In genomic region chr16:31120129-31120528, GRCh38 we compare ENCODE assay signal across 21 cellular contexts. TPM values are rescaled to one million over a fixed set of nuclear protein-coding genes. Genes with fewer than 3 reads are reported as not detected.
DNase-seq lines count a peak whose midpoint lies in the region; ATAC-seq, FAIRE-seq and TF ChIP-seq lines count a peak whose summit lies in the region.
"Had no signal": no experiment of that assay in that cellular context is flagged by ENCODE, and none has a peak within 500 bp of the region (broad histone marks: within the 10 kb centered on the region; RNA-seq: fewer than 3 reads in every experiment).

No MANE protein-coding gene starts in this region.

- H4K20me1 ChIP-seq in HepG2 (ENCODE audit: insufficient read depth, low read length): 0 out of 2 replicates have a peak, but pooled peaks cover 3% of the 10 kb centered on the region

- TF ChIP-seq RAD21 in HepG2 (CRISPR knock-in tag; IDR thresholded peaks at IDR 0.05): no peak

- H3K36me3 ChIP-seq in HepG2 (replicated peaks in 1 of 2; ENCODE audit: control insufficient read depth in 1 of 2, insufficient read depth in 2 of 2, low read length in 2 of 2) (peaks cover 10 to 28% of the 10 kb centered on the region in 2 experiments), right lobe of liver (peaks cover 0 to 39% (median 11%) of the 10 kb centered on the region in 4 donors), esophagus squamous epithelium (peaks cover 9 to 53% (median 25%) of the 10 kb centered on the region in 3 donors), neutrophil (peaks cover 40% of the 10 kb centered on the region), upper lobe of left lung (peaks cover 18 to 63% (median 34%) of the 10 kb centered on the region in 4 donors)

- intact Hi-C loops in HepG2 (cut with micrococcal nuclease; ENCODE audit: unreplicated experiment): no loop called here
- intact Hi-C loops in right lobe of liver (cut with DNase I): no loop called here
- intact Hi-C loops in esophagus squamous epithelium (cut with DNase I): no loop called here

- DNase-seq in HepG2 (ENCODE audit: low spot score) (no peak), right lobe of liver (no peak), esophagus squamous epithelium (lab: John Stamatoyannopoulos, UW) (no peak), upper lobe of left lung (peak in 1 of 2 donors; percentile 28), GM12891 (ENCODE audit: insufficient read length, low spot score) (no peak)
- no peak for DNase-seq in activated CD4-positive, alpha-beta T cell treated with anti-CD3 and anti-CD28 coated beads for 48 hours
- DNase-seq: C1 segment of cervical spinal cord; COR-L47; DMS153; Kasumi-1; NCI-H1105; NCI-H187 treated with DMSO at 0.1 percent for 48 hours; NCI-H446; NK-92 treated with Interleukin-12 subunit alpha and Interleukin-12 subunit beta, amount 100 ng/mL, for 24 hours; SJCRH30 had no signal

- no peak overlapping the region for H3K27ac ChIP-seq in HepG2 (ENCODE audit: extremely low read length, insufficient read depth, low read length)
- no peak overlapping the region for H3K27ac ChIP-seq in right lobe of liver
- H3K27ac ChIP-seq in esophagus squamous epithelium: peak overlapping the region; percentile 52 to 99 (median 94)
- H3K27ac ChIP-seq in neutrophil: peak overlapping the region; percentile 99
- H3K27ac ChIP-seq in upper lobe of left lung: peak overlapping the region; percentile 16 to 97 (median 96)
- H3K27ac ChIP-seq: SJCRH30 had no signal

- no peak overlapping the region for H2AFZ ChIP-seq in HepG2 (ENCODE audit: low read length)

- no peak for FAIRE-seq in HepG2 (lab: Jason Lieb, UNC)
- FAIRE-seq in GM12891 (lab: Jason Lieb, UNC): no peak
- FAIRE-seq: A204.1, H1 had no signal

- H3K79me2 ChIP-seq in HepG2 (ENCODE audit: insufficient read depth, low read length): peaks cover 18% of the 10 kb centered on the region

- no peak overlapping the region for H3K9ac ChIP-seq in HepG2 (ENCODE audit: insufficient read depth, low read depth, low read length)

- H3K4me3 ChIP-seq in HepG2 (replicated peaks in 1 of 3; ENCODE audit: insufficient read depth in 1 of 3, low read depth in 2 of 3, low read length in 3 of 3): no peak overlapping the region
- no peak overlapping the region for H3K4me3 ChIP-seq in right lobe of liver
- no peak overlapping the region for H3K4me3 ChIP-seq in esophagus squamous epithelium
- no peak overlapping the region for H3K4me3 ChIP-seq in neutrophil (ENCODE audit: low read depth in 1 of 2, low read length in 1 of 2)
- no peak overlapping the region for H3K4me3 ChIP-seq in upper lobe of left lung
- H3K4me3 ChIP-seq: SJCRH30 had no signal

- POLR2A ChIA-PET in HepG2 (lab: Yijun Ruan, JAX): interaction anchor here (1.5 to 9.6 kb wide), 3 partner anchors 19 to 171 kb away, joined by 6 to 275 read pairs (median 8); partner anchors contain the start of genes FUS and PRSS8

- no peak for TF ChIP-seq POLR2A in HepG2 (IDR thresholded peaks at IDR 0.05; ENCODE audit: insufficient read depth in 1 of 2, low read depth in 2 of 2, low read length in 2 of 2)
- no peak for TF ChIP-seq POLR2A in right lobe of liver (IDR thresholded peaks at IDR 0.05)
- no peak for TF ChIP-seq POLR2A in esophagus squamous epithelium (IDR thresholded peaks at IDR 0.05)
- no peak for TF ChIP-seq POLR2A in upper lobe of left lung (IDR thresholded peaks at IDR 0.05)
- TF ChIP-seq POLR2A in GM12891 (IDR thresholded peaks at IDR 0.05; ENCODE audit: low read depth, low read length): no peak

- in situ Hi-C loops in HepG2 (cut with HindIII; ENCODE audit: extremely low pct_ligation_motif_present, low pct_unique_long_range_greater_than_20kb): no loop called here

- H3K9me3 ChIP-seq in HepG2 (ENCODE audit: low read length) (no peaks in the 10 kb centered on the region), right lobe of liver (no peaks in the 10 kb centered on the region), esophagus squamous epithelium (no peaks in the 10 kb centered on the region), neutrophil (no peaks in the 10 kb centered on the region), upper lobe of left lung (no peaks in the 10 kb centered on the region)
- H3K9me3 ChIP-seq: SJCRH30 had no signal

- WGBS in HepG2 (ENCODE audit: low lambda C conversion rate): 97% methylated on average over 16 of the region's 16 CpGs
- WGBS in right lobe of liver (ENCODE audit: insufficient coverage, low coverage, low lambda C conversion rate, missing lambda C conversion rate): 98% methylated on average over 11 of the region's 16 CpGs
- 90 to 93% methylated on average over 12 to 13 of the region's 16 CpGs for WGBS in esophagus squamous epithelium, 2 donors
- WGBS in upper lobe of left lung, 2 donors: 74 to 90% methylated on average over 16 of the region's 16 CpGs

- BruUV-seq in HepG2 (replicated peaks; lab: Mats Ljungman, UMichigan): no TSS peak

- CTCF ChIA-PET in HepG2 (lab: Yijun Ruan, JAX; ENCODE audit: low intra/inter-chr PET ratio, low total read pairs): no interaction called here

- peaks cover 13% of the 10 kb centered on the region for H3K4me1 ChIP-seq in HepG2 (ENCODE audit: insufficient read depth, low read length)
- H3K4me1 ChIP-seq in right lobe of liver: peaks cover 0 to 15% (median 6%) of the 10 kb centered on the region in 4 donors
- H3K4me1 ChIP-seq in esophagus squamous epithelium: peaks cover 15 to 45% (median 18%) of the 10 kb centered on the region in 3 donors
- peaks cover 31 to 37% of the 10 kb centered on the region in 2 experiments for H3K4me1 ChIP-seq in neutrophil (ENCODE audit: control insufficient read depth in 1 of 2, insufficient read depth in 1 of 2, low read depth in 1 of 2, low read length in 1 of 2)
- H3K4me1 ChIP-seq in upper lobe of left lung: peaks cover 21 to 28% (median 22%) of the 10 kb centered on the region in 4 donors
- H3K4me1 ChIP-seq: SJCRH30 had no signal

- H3K27me3 ChIP-seq in HepG2 (ENCODE audit: control insufficient read depth in 1 of 2, insufficient read depth in 2 of 2, low read length in 2 of 2) (no peaks in the 10 kb centered on the region; a peak in 1 of 5 replicates), right lobe of liver (no peaks in the 10 kb centered on the region), esophagus squamous epithelium (no peaks in the 10 kb centered on the region), neutrophil (no peaks in the 10 kb centered on the region), upper lobe of left lung (no peaks in the 10 kb centered on the region)
- H3K27me3 ChIP-seq: SJCRH30 had no signal

- no peak overlapping the region for H3K4me2 ChIP-seq in HepG2 (ENCODE audit: low read depth, low read length)

- ATAC-seq in HepG2: no peak
- no peak for ATAC-seq in right lobe of liver
- ATAC-seq in upper lobe of left lung (ENCODE audit: low FRiP score in 2 of 2): no peak
- no peak for ATAC-seq in HG03469 (IDR thresholded peaks at IDR 0.05; ENCODE audit: unreplicated experiment)

- no peak for TF ChIP-seq EP300 in HepG2 (IDR thresholded peaks at IDR 0.05; ENCODE audit: low read depth in 2 of 2, low read length in 2 of 2)
- no peak for TF ChIP-seq EP300 in HepG2 (CRISPR knock-in tag; IDR thresholded peaks at IDR 0.05; ENCODE audit: borderline replicate concordance)
- TF ChIP-seq EP300 in upper lobe of left lung (IDR thresholded peaks at IDR 0.05): no peak

- TF ChIP-seq CTCF in HepG2 (CRISPR knock-in tag; IDR thresholded peaks at IDR 0.05) (no peak), right lobe of liver (IDR thresholded peaks at IDR 0.05) (no peak), esophagus squamous epithelium (IDR thresholded peaks at IDR 0.05) (no peak), neutrophil (IDR thresholded peaks at IDR 0.05) (no peak), upper lobe of left lung (IDR thresholded peaks at IDR 0.05) (no peak)

RNA-seq across cellular contexts. Expression of gene KAT8, which starts 2.7 kb away (rescaled TPM):
- 69.5 and 79.0 TPM in 2 replicates for total RNA-seq in HepG2 (2016; rRNA removed; fragmentation: Illumina TruSeq; extraction: Trizol)
- total RNA-seq in HepG2 (2016; cell fraction: cytosol; rRNA removed; fragmentation: Illumina TruSeq; extraction: Trizol; ENCODE audit: low read depth): 35.7 and 36.8 TPM in 2 replicates
- total RNA-seq in HepG2 (2016; cell fraction: insoluble cytoplasmic fraction; rRNA removed; fragmentation: Illumina TruSeq; extraction: Trizol): 66.0 and 82.2 TPM in 2 replicates
- 28.5 and 33.0 TPM in 2 replicates for total RNA-seq in HepG2 (2016; cell fraction: membrane; rRNA removed; fragmentation: Illumina TruSeq; extraction: Trizol)
- 42.9 and 51.1 TPM in 2 replicates for total RNA-seq in HepG2 (2016; cell fraction: nucleus; rRNA removed; fragmentation: Illumina TruSeq; extraction: Trizol)
- 84.2 and 85.3 TPM in 2 replicates for polyA plus RNA-seq in HepG2 (2011; rRNA removed)
- 59.8 and 72.8 TPM in 2 replicates for polyA plus RNA-seq in HepG2 (2011; cell fraction: cytosol; rRNA removed)
- polyA plus RNA-seq in HepG2 (2011; cell fraction: nucleus; rRNA removed): 112 and 113 TPM in 2 replicates
- 49.1 and 52.0 TPM in 2 replicates for polyA plus RNA-seq in HepG2 (2012)
- 5.9 and 6.1 TPM in 2 replicates for polyA plus RNA-seq in HepG2 (2016; cell fraction: cytosol; fragmentation: Illumina TruSeq; extraction: Trizol; ENCODE audit: low read depth)
- 58.7 and 63.1 TPM in 2 replicates for polyA plus RNA-seq in HepG2 (2016; cell fraction: insoluble cytoplasmic fraction; fragmentation: Illumina TruSeq; extraction: Trizol; ENCODE audit: low read depth)
- polyA plus RNA-seq in HepG2 (2016; cell fraction: membrane; fragmentation: Illumina TruSeq; extraction: Trizol; ENCODE audit: low read depth): 13.2 and 14.8 TPM in 2 replicates
- 86.8 and 87.6 TPM in 2 replicates for polyA plus RNA-seq in HepG2 (2016; cell fraction: nucleus; fragmentation: Illumina TruSeq; extraction: Trizol; ENCODE audit: insufficient read depth, low read depth)
- 37.8 and 50.2 TPM in 2 replicates for polyA minus RNA-seq in HepG2 (2011; rRNA and poly(A)+ RNA removed; ENCODE audit: low replicate concordance)
- 25.3 and 26.2 TPM in 2 replicates for polyA minus RNA-seq in HepG2 (2011; cell fraction: cytosol; rRNA and poly(A)+ RNA removed)
- polyA minus RNA-seq in HepG2 (2011; cell fraction: nucleus; rRNA and poly(A)+ RNA removed): 37.3 and 44.0 TPM in 2 replicates
- 10 to 100 TPM; 20.4 to 29.9 (median 25.2) TPM for total RNA-seq in right lobe of liver
- 10 to 100 TPM; 25.7 to 57.2 (median 30.4) TPM for total RNA-seq in esophagus squamous epithelium
- total RNA-seq in upper lobe of left lung: 100 to 1,000 TPM in 1 of 6 donors, 10 to 100 TPM in 5; 73.9 to 144 (median 83.6) TPM
- polyA plus RNA-seq in GM12891 (2012; ENCODE audit: low read depth, missing spikeins): 23.9 TPM

RNA-seq across cellular contexts. Expression of gene BCKDK, which starts 11.9 kb away (rescaled TPM):
- 24.9 and 25.2 TPM in 2 replicates for total RNA-seq in HepG2 (2016; rRNA removed; fragmentation: Illumina TruSeq; extraction: Trizol)
- 25.2 and 38.0 TPM in 2 replicates for total RNA-seq in HepG2 (2016; cell fraction: cytosol; rRNA removed; fragmentation: Illumina TruSeq; extraction: Trizol; ENCODE audit: low read depth)
- total RNA-seq in HepG2 (2016; cell fraction: insoluble cytoplasmic fraction; rRNA removed; fragmentation: Illumina TruSeq; extraction: Trizol): 21.6 and 21.9 TPM in 2 replicates
- total RNA-seq in HepG2 (2016; cell fraction: membrane; rRNA removed; fragmentation: Illumina TruSeq; extraction: Trizol): 42.8 and 61.6 TPM in 2 replicates
- 12.9 and 14.9 TPM in 2 replicates for total RNA-seq in HepG2 (2016; cell fraction: nucleus; rRNA removed; fragmentation: Illumina TruSeq; extraction: Trizol)
- polyA plus RNA-seq in HepG2 (2011; rRNA removed): 42.6 and 54.2 TPM in 2 replicates
- 29.2 and 38.9 TPM in 2 replicates for polyA plus RNA-seq in HepG2 (2011; cell fraction: cytosol; rRNA removed)
- 119 and 127 TPM in 2 replicates for polyA plus RNA-seq in HepG2 (2011; cell fraction: nucleus; rRNA removed)
- 36.4 and 39.6 TPM in 2 replicates for polyA plus RNA-seq in HepG2 (2012)
- polyA plus RNA-seq in HepG2 (2016; cell fraction: cytosol; fragmentation: Illumina TruSeq; extraction: Trizol; ENCODE audit: low read depth): 61.2 and 88.9 TPM in 2 replicates
- polyA plus RNA-seq in HepG2 (2016; cell fraction: insoluble cytoplasmic fraction; fragmentation: Illumina TruSeq; extraction: Trizol; ENCODE audit: low read depth): 38.3 and 44.6 TPM in 2 replicates
- polyA plus RNA-seq in HepG2 (2016; cell fraction: membrane; fragmentation: Illumina TruSeq; extraction: Trizol; ENCODE audit: low read depth): 82.3 and 100 TPM in 2 replicates
- 34.1 and 38.8 TPM in 2 replicates for polyA plus RNA-seq in HepG2 (2016; cell fraction: nucleus; fragmentation: Illumina TruSeq; extraction: Trizol; ENCODE audit: insufficient read depth, low read depth)
- polyA minus RNA-seq in HepG2 (2011; rRNA and poly(A)+ RNA removed; ENCODE audit: low replicate concordance): 34.7 and 50.5 TPM in 2 replicates
- polyA minus RNA-seq in HepG2 (2011; cell fraction: cytosol; rRNA and poly(A)+ RNA removed): 23.9 and 34.2 TPM in 2 replicates
- polyA minus RNA-seq in HepG2 (2011; cell fraction: nucleus; rRNA and poly(A)+ RNA removed): 25.6 and 37.4 TPM in 2 replicates
- total RNA-seq in right lobe of liver: 10 to 100 TPM; 34.8 to 61.5 (median 41.8) TPM
- 10 to 100 TPM; 26.6 to 39.8 (median 33.5) TPM for total RNA-seq in esophagus squamous epithelium
- total RNA-seq in upper lobe of left lung: 10 to 100 TPM; 23.2 to 64.4 (median 39.3) TPM
- polyA plus RNA-seq in GM12891 (2012; ENCODE audit: low read depth, missing spikeins): 33.7 TPM

RNA-seq across cellular contexts. Expression of gene PRSS8, which starts 15.4 kb away (rescaled TPM):
- total RNA-seq in HepG2 (2016; rRNA removed; fragmentation: Illumina TruSeq; extraction: Trizol) (1.2 and 2.6 TPM in 2 replicates), right lobe of liver (10 to 100 TPM in 4 of 6 experiments, 1 to 10 TPM in 2; 5.6 to 20.0 (median 13.1) TPM), esophagus squamous epithelium (100 to 1,000 TPM in 1 of 4 donors, 10 to 100 TPM in 3; 39.2 to 121 (median 49.2) TPM), upper lobe of left lung (100 to 1,000 TPM in 3 of 6 donors, 10 to 100 TPM in 3; 59.7 to 155 (median 109) TPM)
- 0.18 and 0.20 TPM in 2 replicates for total RNA-seq in HepG2 (2016; cell fraction: cytosol; rRNA removed; fragmentation: Illumina TruSeq; extraction: Trizol; ENCODE audit: low read depth)
- 1.4 and 2.9 TPM in 2 replicates for total RNA-seq in HepG2 (2016; cell fraction: insoluble cytoplasmic fraction; rRNA removed; fragmentation: Illumina TruSeq; extraction: Trizol)
- 0.65 and 0.99 TPM in 2 replicates for total RNA-seq in HepG2 (2016; cell fraction: membrane; rRNA removed; fragmentation: Illumina TruSeq; extraction: Trizol)
- total RNA-seq in HepG2 (2016; cell fraction: nucleus; rRNA removed; fragmentation: Illumina TruSeq; extraction: Trizol): 3.0 and 3.8 TPM in 2 replicates
- 7.2 and 20.0 TPM in 2 replicates for polyA plus RNA-seq in HepG2 (2011; rRNA removed)
- 11.2 and 11.7 TPM in 2 replicates for polyA plus RNA-seq in HepG2 (2011; cell fraction: cytosol; rRNA removed)
- polyA plus RNA-seq in HepG2 (2011; cell fraction: nucleus; rRNA removed): 8.1 and 15.7 TPM in 2 replicates
- 12.5 and 34.4 TPM in 2 replicates for polyA plus RNA-seq in HepG2 (2012)
- polyA plus RNA-seq in HepG2 (2016; cell fraction: cytosol; fragmentation: Illumina TruSeq; extraction: Trizol; ENCODE audit: low read depth): 0.41 and 0.50 TPM in 2 replicates
- polyA plus RNA-seq in HepG2 (2016; cell fraction: insoluble cytoplasmic fraction; fragmentation: Illumina TruSeq; extraction: Trizol; ENCODE audit: low read depth): 1.6 and 1.8 TPM in 2 replicates
- polyA plus RNA-seq in HepG2 (2016; cell fraction: membrane; fragmentation: Illumina TruSeq; extraction: Trizol; ENCODE audit: low read depth): 0.51 and 0.63 TPM in 2 replicates
- 6.6 and 8.0 TPM in 2 replicates for polyA plus RNA-seq in HepG2 (2016; cell fraction: nucleus; fragmentation: Illumina TruSeq; extraction: Trizol; ENCODE audit: insufficient read depth, low read depth)
- polyA minus RNA-seq in HepG2 (2011; rRNA and poly(A)+ RNA removed; ENCODE audit: low replicate concordance): 0.58 and 12.5 TPM in 2 replicates
- polyA minus RNA-seq in HepG2 (2011; cell fraction: cytosol; rRNA and poly(A)+ RNA removed): 5.5 and 9.5 TPM in 2 replicates
- polyA minus RNA-seq in HepG2 (2011; cell fraction: nucleus; rRNA and poly(A)+ RNA removed): 0.77 and 2.7 TPM in 2 replicates
- polyA plus RNA-seq in GM12891 (2012; ENCODE audit: low read depth, missing spikeins): not detected
- total RNA-seq: OCI-LY7, RPMI7951, SJCRH30 had no signal

RNA-seq across cellular contexts. Expression of gene VKORC1, which starts 25.5 kb away (rescaled TPM):
- 92.1 and 141 TPM in 2 replicates for total RNA-seq in HepG2 (2016; rRNA removed; fragmentation: Illumina TruSeq; extraction: Trizol)
- total RNA-seq in HepG2 (2016; cell fraction: cytosol; rRNA removed; fragmentation: Illumina TruSeq; extraction: Trizol; ENCODE audit: low read depth): 108 and 123 TPM in 2 replicates
- 100 and 140 TPM in 2 replicates for total RNA-seq in HepG2 (2016; cell fraction: insoluble cytoplasmic fraction; rRNA removed; fragmentation: Illumina TruSeq; extraction: Trizol)
- 83.8 and 103 TPM in 2 replicates for total RNA-seq in HepG2 (2016; cell fraction: membrane; rRNA removed; fragmentation: Illumina TruSeq; extraction: Trizol)
- total RNA-seq in HepG2 (2016; cell fraction: nucleus; rRNA removed; fragmentation: Illumina TruSeq; extraction: Trizol): 94.6 and 113 TPM in 2 replicates
- 613 and 615 TPM in 2 replicates for polyA plus RNA-seq in HepG2 (2011; rRNA removed)
- polyA plus RNA-seq in HepG2 (2011; cell fraction: cytosol; rRNA removed): 980 and 1,226 TPM in 2 replicates
- 399 and 426 TPM in 2 replicates for polyA plus RNA-seq in HepG2 (2011; cell fraction: nucleus; rRNA removed)
- 226 and 325 TPM in 2 replicates for polyA plus RNA-seq in HepG2 (2012)
- polyA plus RNA-seq in HepG2 (2016; cell fraction: cytosol; fragmentation: Illumina TruSeq; extraction: Trizol; ENCODE audit: low read depth): 88.3 and 112 TPM in 2 replicates
- 134 and 149 TPM in 2 replicates for polyA plus RNA-seq in HepG2 (2016; cell fraction: insoluble cytoplasmic fraction; fragmentation: Illumina TruSeq; extraction: Trizol; ENCODE audit: low read depth)
- polyA plus RNA-seq in HepG2 (2016; cell fraction: membrane; fragmentation: Illumina TruSeq; extraction: Trizol; ENCODE audit: low read depth): 106 and 112 TPM in 2 replicates
- 220 and 229 TPM in 2 replicates for polyA plus RNA-seq in HepG2 (2016; cell fraction: nucleus; fragmentation: Illumina TruSeq; extraction: Trizol; ENCODE audit: insufficient read depth, low read depth)
- polyA minus RNA-seq in HepG2 (2011; rRNA and poly(A)+ RNA removed; ENCODE audit: low replicate concordance): 450 and 1,230 TPM in 2 replicates
- polyA minus RNA-seq in HepG2 (2011; cell fraction: cytosol; rRNA and poly(A)+ RNA removed): 139 and 156 TPM in 2 replicates
- polyA minus RNA-seq in HepG2 (2011; cell fraction: nucleus; rRNA and poly(A)+ RNA removed): 91.0 and 99.1 TPM in 2 replicates
- 100 to 1,000 TPM; 102 to 297 (median 199) TPM for total RNA-seq in right lobe of liver
- 10 to 100 TPM; 27.6 to 56.6 (median 44.0) TPM for total RNA-seq in esophagus squamous epithelium
- total RNA-seq in upper lobe of left lung: 100 to 1,000 TPM in 1 of 6 donors, 10 to 100 TPM in 5; 37.7 to 105 (median 61.4) TPM
- polyA plus RNA-seq in GM12891 (2012; ENCODE audit: low read depth, missing spikeins): 85.3 TPM

RNA-seq across cellular contexts. Expression of gene PRSS36, which starts 29.7 kb away (rescaled TPM):
- total RNA-seq in HepG2 (2016; rRNA removed; fragmentation: Illumina TruSeq; extraction: Trizol) (1.1 and 1.5 TPM in 2 replicates), right lobe of liver (1 to 10 TPM in 3 of 6 experiments, under 1 TPM in 3; 0.25 to 1.6 (median 1.0) TPM), esophagus squamous epithelium (1 to 10 TPM in 2 of 4 donors, under 1 TPM in 2; 0.38 to 4.2 (median 1.9) TPM), upper lobe of left lung (10 to 100 TPM in 2 of 6 donors, 1 to 10 TPM in 4; 1.4 to 61.8 (median 5.6) TPM)
- 2.5 and 3.6 TPM in 2 replicates for total RNA-seq in HepG2 (2016; cell fraction: cytosol; rRNA removed; fragmentation: Illumina TruSeq; extraction: Trizol; ENCODE audit: low read depth)
- 0.79 and 2.2 TPM in 2 replicates for total RNA-seq in HepG2 (2016; cell fraction: insoluble cytoplasmic fraction; rRNA removed; fragmentation: Illumina TruSeq; extraction: Trizol)
- total RNA-seq in HepG2 (2016; cell fraction: membrane; rRNA removed; fragmentation: Illumina TruSeq; extraction: Trizol): 3.2 and 4.8 TPM in 2 replicates
- 1.1 and 1.8 TPM in 2 replicates for total RNA-seq in HepG2 (2016; cell fraction: nucleus; rRNA removed; fragmentation: Illumina TruSeq; extraction: Trizol)
- polyA plus RNA-seq in HepG2 (2011; rRNA removed): 2.1 and 2.7 TPM in 2 replicates
- polyA plus RNA-seq in HepG2 (2011; cell fraction: cytosol; rRNA removed): 0.95 and 2.1 TPM in 2 replicates
- 1.9 and 2.8 TPM in 2 replicates for polyA plus RNA-seq in HepG2 (2011; cell fraction: nucleus; rRNA removed)
- 0.71 and 1.5 TPM in 2 replicates for polyA plus RNA-seq in HepG2 (2012)
- polyA plus RNA-seq in HepG2 (2016; cell fraction: cytosol; fragmentation: Illumina TruSeq; extraction: Trizol; ENCODE audit: low read depth): 2.1 and 2.2 TPM in 2 replicates
- 2.1 and 2.5 TPM in 2 replicates for polyA plus RNA-seq in HepG2 (2016; cell fraction: insoluble cytoplasmic fraction; fragmentation: Illumina TruSeq; extraction: Trizol; ENCODE audit: low read depth)
- 0.93 and 4.0 TPM in 2 replicates for polyA plus RNA-seq in HepG2 (2016; cell fraction: membrane; fragmentation: Illumina TruSeq; extraction: Trizol; ENCODE audit: low read depth)
- 1.3 and 3.1 TPM in 2 replicates for polyA plus RNA-seq in HepG2 (2016; cell fraction: nucleus; fragmentation: Illumina TruSeq; extraction: Trizol; ENCODE audit: insufficient read depth, low read depth)
- polyA minus RNA-seq in HepG2 (2011; rRNA and poly(A)+ RNA removed; ENCODE audit: low replicate concordance): 0.76 and 9.9 TPM in 2 replicates
- 0.20 and 0.44 TPM in 2 replicates for polyA minus RNA-seq in HepG2 (2011; cell fraction: cytosol; rRNA and poly(A)+ RNA removed)
- 1.3 TPM in 1 of 2 replicates, not detected in the other for polyA minus RNA-seq in HepG2 (2011; cell fraction: nucleus; rRNA and poly(A)+ RNA removed)
- 0.35 TPM for polyA plus RNA-seq in GM12891 (2012; ENCODE audit: low read depth, missing spikeins)
- total RNA-seq: OCI-LY7 had no signal

Comparison
In these comparisons a context has a peak if more than half of its experiments do, and no peak if none do; other contexts are left out.
1. H3K27ac ChIP-seq: peak in esophagus squamous epithelium (4 of 4), neutrophil (single experiment) and upper lobe of left lung (4 of 4); none in HepG2 (single experiment) and right lobe of liver (0 of 3).